ENCODE assay signal across 8 cellular contexts in genomic region chr11:10307411-10308207, GRCh38. TPM values are rescaled to one million over a fixed set of nuclear protein-coding genes. Genes with fewer than 3 reads are reported as not detected.
DNase-seq lines count a peak whose midpoint lies in the region; ATAC-seq and TF ChIP-seq lines count a peak whose summit lies in the region.

No MANE protein-coding gene starts in this region.

- peak; percentile 60 for ATAC-seq in GM21529 (IDR thresholded peaks at IDR 0.05; ENCODE audit: unreplicated experiment)

- H3K9me3 Mint-ChIP-seq in IgD-negative memory B cell: no peaks in the 10 kb centered on the region
- no peaks in the 10 kb centered on the region for H3K9me3 Mint-ChIP-seq in activated naive CD4-positive, alpha-beta T cell treated with anti-CD3 and anti-CD28 coated beads, Interleukin-2, amount 50 U/mL, for 24 hours

- peaks cover 7 to 39% of the 10 kb centered on the region in 2 experiments for H3K4me1 ChIP-seq in SK-N-SH (ENCODE audit: control insufficient read depth in 1 of 2, insufficient read depth in 2 of 2, low read depth in 1 of 2, low read length in 1 of 2)
- peaks cover 10% of the 10 kb centered on the region for H3K4me1 ChIP-seq in ovary (ENCODE audit: insufficient read depth)
- H3K4me1 ChIP-seq in tibial artery: peaks cover 0 to 60% (median 40%) of the 10 kb centered on the region in 4 donors

- peak; percentile 84 for TF ChIP-seq RAD21 in SK-N-SH (IDR thresholded peaks at IDR 0.05; ENCODE audit: low read length)

- TF ChIP-seq CTCF in SK-N-SH (IDR thresholded peaks at IDR 0.05) (peak; percentile 100), ovary (IDR thresholded peaks at IDR 0.05) (peak; percentile 96 to 98 (median 98)), tibial artery (IDR thresholded peaks at IDR 0.05) (peak; percentile 97 to 100)

- peaks cover 10% of the 10 kb centered on the region; the same call in 1 of the 2 replicates for H4K20me1 ChIP-seq in SK-N-SH (ENCODE audit: insufficient read depth)

- no peaks in the 10 kb centered on the region for H3K9me3 ChIP-seq in SK-N-SH
- no peaks in the 10 kb centered on the region for H3K9me3 ChIP-seq in ovary
- no peaks in the 10 kb centered on the region for H3K9me3 ChIP-seq in tibial artery

- H3K27me3 ChIP-seq in SK-N-SH (ENCODE audit: insufficient read depth) (no peaks in the 10 kb centered on the region), ovary (no peaks in the 10 kb centered on the region), tibial artery (no peaks in the 10 kb centered on the region)

- H3K4me2 ChIP-seq in SK-N-SH: peak overlapping the region; percentile 98

- H3K27ac Mint-ChIP-seq in IgD-negative memory B cell: peak overlapping the region; percentile 66 to 96 (median 67)
- H3K27ac Mint-ChIP-seq in activated naive CD4-positive, alpha-beta T cell treated with anti-CD3 and anti-CD28 coated beads, Interleukin-2, amount 50 U/mL, for 24 hours: peak overlapping the region; percentile 90

- POLR2A ChIA-PET in SK-N-SH (lab: Yijun Ruan, JAX): interaction anchor here (1.0 to 1.2 kb wide), 4 partner anchors 98 to 734 kb away, joined by 3 to 4 read pairs (median 4); partner anchors contain the start of gene WEE1

- DNase-seq in Daoy (ENCODE audit: low read depth): peak; percentile 94
- peak; percentile 91 for DNase-seq in SK-N-SH
- DNase-seq in head of caudate nucleus: peak; percentile 54 to 92 (median 82)
- peak; percentile 85 to 92 (median 90) for DNase-seq in ovary
- peak; percentile 88 to 94 for DNase-seq in tibial artery

- CTCF ChIA-PET in SK-N-SH (lab: Yijun Ruan, JAX): interaction anchor here (0.5 to 9.2 kb wide), 62 partner anchors 10 to 894 kb away, joined by 3 to 104 read pairs (median 4); partner anchors contain the start of genes RNF141 and WEE1

- H3K79me2 ChIP-seq in SK-N-SH (ENCODE audit: insufficient read depth): peaks cover 23% of the 10 kb centered on the region; the same call in 1 of the 2 replicates

- H3K9me2 ChIP-seq in SK-N-SH: no peaks in the 10 kb centered on the region

- TF ChIP-seq EP300 in SK-N-SH (IDR thresholded peaks at IDR 0.05; ENCODE audit: borderline replicate concordance in 1 of 2, low read depth in 1 of 2, low read length in 1 of 2): peak; percentile 18 to 27; a peak in 1 of 4 replicates
- TF ChIP-seq EP300 in ovary (IDR thresholded peaks at IDR 0.05): no peak

- H2AFZ ChIP-seq in SK-N-SH (ENCODE audit: low read depth): peak overlapping the region; percentile 89; the same call in 1 of the 2 replicates

- peaks cover 17% of the 10 kb centered on the region for H3F3A ChIP-seq in SK-N-SH (replicated peaks; ENCODE audit: insufficient read depth)

- TF ChIP-seq POLR2A in ovary (IDR thresholded peaks at IDR 0.05): no peak

- intact Hi-C loops in head of caudate nucleus (cut with DNase I) (loop anchor here (5.0 to 10.0 kb wide), 3 partner anchors 100 to 550 kb away; no protein-coding TSS in a partner anchor), ovary (cut with DNase I) (loop anchor here (2.0 to 10.0 kb wide), 7 partner anchors 100 to 695 kb away; no protein-coding TSS in a partner anchor), tibial artery (cut with DNase I; ENCODE audit: low total_unique reads) (loop anchor here (5.0 kb wide), 3 partner anchors 100 to 550 kb away; no protein-coding TSS in a partner anchor)

- peaks cover 23% of the 10 kb centered on the region for H3K27me3 Mint-ChIP-seq in IgD-negative memory B cell
- H3K27me3 Mint-ChIP-seq in activated naive CD4-positive, alpha-beta T cell treated with anti-CD3 and anti-CD28 coated beads, Interleukin-2, amount 50 U/mL, for 24 hours: peaks cover 19% of the 10 kb centered on the region

- H3K36me3 ChIP-seq in SK-N-SH (replicated peaks in 1 of 2; ENCODE audit: control insufficient read depth in 1 of 2, insufficient read depth in 2 of 2, low read length in 1 of 2) (peaks cover 0 to 5% of the 10 kb centered on the region in 2 experiments), ovary (no peaks in the 10 kb centered on the region), tibial artery (no peaks in the 10 kb centered on the region)

- H3K9ac ChIP-seq in SK-N-SH: peak overlapping the region; percentile 75

- peaks cover 13 to 23% (median 18%) of the 10 kb centered on the region in 3 donors for H3K4me1 Mint-ChIP-seq in IgD-negative memory B cell
- H3K4me1 Mint-ChIP-seq in activated naive CD4-positive, alpha-beta T cell treated with anti-CD3 and anti-CD28 coated beads, Interleukin-2, amount 50 U/mL, for 24 hours: peaks cover 43% of the 10 kb centered on the region

- peaks cover 3% of the 10 kb centered on the region for H3K36me3 Mint-ChIP-seq in IgD-negative memory B cell
- H3K36me3 Mint-ChIP-seq in activated naive CD4-positive, alpha-beta T cell treated with anti-CD3 and anti-CD28 coated beads, Interleukin-2, amount 50 U/mL, for 24 hours: no peaks in the 10 kb centered on the region

- 39% methylated on average over 58 of the region's 61 CpGs for WGBS in SK-N-SH (ENCODE audit: low lambda C conversion rate)
- WGBS in ovary, 3 donors: 2 to 6% (median 2%) methylated on average over 54 to 61 of the region's 61 CpGs

- H3K27ac ChIP-seq in SK-N-SH (ENCODE audit: low read depth in 2 of 2, low read length in 1 of 2): peak overlapping the region; percentile 75 to 79
- peak overlapping the region in 1 of 2 donors; percentile 76 for H3K27ac ChIP-seq in ovary
- H3K27ac ChIP-seq in tibial artery: peak overlapping the region; percentile 72 to 79

- peak overlapping the region; percentile 81 to 99 (median 92) for H3K4me3 Mint-ChIP-seq in IgD-negative memory B cell
- peak overlapping the region; percentile 98 for H3K4me3 Mint-ChIP-seq in activated naive CD4-positive, alpha-beta T cell treated with anti-CD3 and anti-CD28 coated beads, Interleukin-2, amount 50 U/mL, for 24 hours

- H3K4me3 ChIP-seq in SK-N-SH (ENCODE audit: low read depth in 2 of 2, low read length in 1 of 2) (peak overlapping the region; percentile 66 to 87), ovary (peak overlapping the region; percentile 70), tibial artery (peak overlapping the region; percentile 57 to 58)

TF ChIP-seq in SK-N-SH, 30 proteins besides CTCF, POLR2A, EP300 and RAD21 (continues in another document):
- TF ChIP-seq NFIC (IDR thresholded peaks at IDR 0.05; ENCODE audit: borderline replicate concordance): no peak
- TF ChIP-seq TAF1 (IDR thresholded peaks at IDR 0.05; ENCODE audit: borderline replicate concordance, low read depth, low read length): 0 out of 2 replicates have a peak, but pooled peaks have one; percentile 29
- TF ChIP-seq MEF2A (IDR thresholded peaks at IDR 0.05; ENCODE audit: borderline replicate concordance, low read depth): no peak
- no peak for TF ChIP-seq REST (IDR thresholded peaks at IDR 0.05; ENCODE audit: low read depth, low read length)
- TF ChIP-seq SMC3 (IDR thresholded peaks at IDR 0.05; ENCODE audit: low read depth, low read length): peak; percentile 53; the same call in 1 of the 2 replicates
- TF ChIP-seq RFX5 (IDR thresholded peaks at IDR 0.05; ENCODE audit: low read length): no peak
- 0 out of 2 replicates have a peak, but pooled peaks have one; percentile 29 for TF ChIP-seq FOXM1 (IDR thresholded peaks at IDR 0.05; ENCODE audit: low read depth)
- peak; percentile 39; the same call in 1 of the 2 replicates for TF ChIP-seq JUND (IDR thresholded peaks at IDR 0.05)
- peak; percentile 49 for TF ChIP-seq TCF12 (IDR thresholded peaks at IDR 0.05)
- no peak for TF ChIP-seq GABPA (IDR thresholded peaks at IDR 0.05; ENCODE audit: low read depth)
- TF ChIP-seq RCOR1 (IDR thresholded peaks at IDR 0.05; ENCODE audit: low read length): 0 out of 2 replicates have a peak, but pooled peaks have one; percentile 39
- no peak for TF ChIP-seq CHD2 (IDR thresholded peaks at IDR 0.05; ENCODE audit: low read length, partially characterized antibody)
- peak; percentile 49; the same call in 1 of the 2 replicates for TF ChIP-seq MXI1 (IDR thresholded peaks at IDR 0.05; ENCODE audit: low read depth, low read length)
- no peak; the same call in 1 of the 2 replicates for TF ChIP-seq POLR2AphosphoS5 (IDR thresholded peaks at IDR 0.05; ENCODE audit: low read depth, low read length)

RNA-seq across cellular contexts. Expression of gene ADM, which starts 2.7 kb away (rescaled TPM):
- total RNA-seq in Daoy (2014; rRNA removed; shearing (Covaris generic)): 16.3 and 26.2 TPM in 2 replicates
- polyA plus RNA-seq in IgD-negative memory B cell (0.14 TPM), SK-N-SH (2012; rRNA removed) (35.4 and 50.6 TPM in 2 replicates), ovary (10 to 100 TPM; 33.2 to 47.2 TPM)
- 26.5 and 32.6 TPM in 2 replicates for polyA plus RNA-seq in SK-N-SH (2012; cell fraction: cytosol; rRNA removed)
- 75.7 and 120 TPM in 2 replicates for polyA plus RNA-seq in SK-N-SH (2012; cell fraction: nucleus; rRNA removed)
- total RNA-seq in ovary: 10 to 100 TPM in 5 of 7 donors, 1 to 10 TPM in 2; 8.2 to 83.8 (median 17.5) TPM

RNA-seq across cellular contexts. Expression of gene SBF2, which starts 13.6 kb away (rescaled TPM):
- total RNA-seq in Daoy (2014; rRNA removed; shearing (Covaris generic)): 19.4 and 23.4 TPM in 2 replicates
- polyA plus RNA-seq in IgD-negative memory B cell: 2.6 TPM
- 23.0 and 36.4 TPM in 2 replicates for polyA plus RNA-seq in SK-N-SH (2012; rRNA removed)
- polyA plus RNA-seq in SK-N-SH (2012; cell fraction: cytosol; rRNA removed): 25.1 and 28.5 TPM in 2 replicates
- 25.4 and 58.1 TPM in 2 replicates for polyA plus RNA-seq in SK-N-SH (2012; cell fraction: nucleus; rRNA removed)
- 10 to 100 TPM; 46.7 to 77.5 (median 52.6) TPM for total RNA-seq in ovary
- 10 to 100 TPM; 27.4 to 32.0 TPM for polyA plus RNA-seq in ovary

Comparison
In these comparisons a context has a peak if more than half of its experiments do, and no peak if none do; other contexts are left out.
1. RNA of gene ADM, which starts 2.7 kb away (polyA plus RNA-seq): 26.5 to 120 TPM in SK-N-SH and 33.2 to 47.2 TPM in ovary; 0.14 TPM in IgD-negative memory B cell (single experiment); every median in the first group is over 10 times any median in the second.
2. Peak in every context shown above with its lines, with median percentiles within 50 percentile points of each other: DNase-seq, H3K4me3 ChIP-seq and CTCF ChIP-seq.